In the genomic region with DNA sequence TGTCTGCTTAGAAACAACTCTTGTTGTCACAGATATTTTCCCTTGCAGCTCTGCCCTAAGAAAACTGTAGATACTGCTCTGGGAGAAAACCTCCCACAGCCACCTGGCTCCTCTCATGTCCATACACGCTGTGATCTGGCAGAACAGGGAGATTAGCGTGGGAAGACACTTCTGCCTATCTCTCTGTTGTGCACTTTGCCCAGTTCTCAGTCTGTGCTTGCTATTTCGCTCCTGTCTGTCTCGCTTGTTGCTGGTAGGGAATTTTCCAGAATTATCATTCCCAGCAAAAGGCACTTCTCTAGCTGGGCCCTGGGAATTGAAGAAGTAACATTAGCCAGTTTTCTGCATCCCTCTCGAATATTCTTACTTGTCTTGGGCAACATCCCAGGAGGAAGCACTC, we compare ENCODE assay signal across 14 cellular contexts. TPM values are rescaled to one million over a fixed set of nuclear protein-coding genes. Genes with fewer than 3 reads are reported as not detected.
DNase-seq lines count a peak whose midpoint lies in the region; ATAC-seq and TF ChIP-seq lines count a peak whose summit lies in the region.
"Had no signal": no experiment of that assay in that cellular context is flagged by ENCODE, and none has a peak within 500 bp of the region (broad histone marks: within the 10 kb centered on the region; RNA-seq: fewer than 3 reads in every experiment).

No MANE protein-coding gene starts in this region.

- H3K27me3 Mint-ChIP-seq in activated CD8-positive, alpha-beta T cell treated with anti-CD3 and anti-CD28 coated beads, Interleukin-2, amount 10 ng/mL, durations not matched to agents 7 days and 5 days (ENCODE audit: low read depth) = peaks cover 36% of the 10 kb centered on the region
- H3K27me3 Mint-ChIP-seq in activated naive CD4-positive, alpha-beta T cell treated with anti-CD3 and anti-CD28 coated beads, Interleukin-2, amount 10 ng/mL, durations not matched to agents 7 days and 5 days = peaks cover 28% of the 10 kb centered on the region

- ATAC-seq in left lung = peak; percentile 11
- no peak for ATAC-seq in activated CD8-positive, alpha-beta T cell treated with anti-CD3 and anti-CD28 coated beads, Interleukin-2, amount 10 ng/mL, durations not matched to agents 7 days and 5 days
- ATAC-seq: GM23338, SK-N-SH treated with all-trans-retinoic acid at 6 μM for 48 hours had no signal

- H3K27ac ChIP-seq in cingulate gyrus (ENCODE audit: low read depth, low read length) (peak overlapping the region; percentile 69), left lung (no peak overlapping the region), spleen (peak overlapping the region in 5 of 8 donors; percentile 9 to 43 (median 12))
- H3K27ac ChIP-seq: BLaER1 treated with 17β-estradiol and CSF1 and Interleukin-3, amounts not matched to agents 10 nM and 100 nM had no signal

- H3K36me3 ChIP-seq in left lung = no peaks in the 10 kb centered on the region
- H3K36me3 ChIP-seq in spleen = no peaks in the 10 kb centered on the region
- H3K36me3 ChIP-seq: BLaER1 treated with 17β-estradiol and CSF1 and Interleukin-3, amounts not matched to agents 10 nM and 100 nM had no signal

- no peaks in the 10 kb centered on the region for H3K36me3 Mint-ChIP-seq in activated CD8-positive, alpha-beta T cell treated with anti-CD3 and anti-CD28 coated beads, Interleukin-2, amount 10 ng/mL, durations not matched to agents 7 days and 5 days (ENCODE audit: low read depth)
- no peaks in the 10 kb centered on the region for H3K36me3 Mint-ChIP-seq in activated naive CD4-positive, alpha-beta T cell treated with anti-CD3 and anti-CD28 coated beads, Interleukin-2, amount 10 ng/mL, durations not matched to agents 7 days and 5 days

- no peak overlapping the region for H3K27ac Mint-ChIP-seq in activated CD8-positive, alpha-beta T cell treated with anti-CD3 and anti-CD28 coated beads, Interleukin-2, amount 10 ng/mL, durations not matched to agents 7 days and 5 days
- H3K27ac Mint-ChIP-seq in activated naive CD4-positive, alpha-beta T cell treated with anti-CD3 and anti-CD28 coated beads, Interleukin-2, amount 10 ng/mL, durations not matched to agents 7 days and 5 days = no peak overlapping the region
- H3K27ac Mint-ChIP-seq: GM23338 had no signal

- WGBS in spleen, 5 donors = 62 to 75% (median 70%) methylated on average over 5 of the region's 5 CpGs

- CTCF ChIA-PET in activated CD8-positive, alpha-beta T cell treated with anti-CD3 and anti-CD28 coated beads, Interleukin-2, amount 10 ng/mL, durations not matched to agents 7 days and 5 days (lab: Charles Lee) = no interaction called here
- CTCF ChIA-PET in activated naive CD4-positive, alpha-beta T cell treated with anti-CD3 and anti-CD28 coated beads, Interleukin-2, amount 10 ng/mL, durations not matched to agents 7 days and 5 days (lab: Charles Lee) = no interaction called here

- H3K27me3 ChIP-seq in left lung = peaks cover 4 to 9% of the 10 kb centered on the region in 2 donors
- no peaks in the 10 kb centered on the region for H3K27me3 ChIP-seq in spleen (replicated peaks in 1 of 7)

- no peaks in the 10 kb centered on the region for H3K4me1 ChIP-seq in left lung
- peaks cover 0 to 6% (median 0%) of the 10 kb centered on the region in 6 donors for H3K4me1 ChIP-seq in spleen

- no peak for TF ChIP-seq POLR2A in spleen (IDR thresholded peaks at IDR 0.05)

- POLR2A ChIA-PET in activated CD8-positive, alpha-beta T cell treated with anti-CD3 and anti-CD28 coated beads, Interleukin-2, amount 10 ng/mL, durations not matched to agents 7 days and 5 days (lab: Charles Lee) = interaction anchor here (0.6 kb wide), 1 partner anchor 119 kb away, joined by 3 read pairs; no protein-coding TSS in a partner anchor

- H3K4me3 ChIP-seq in left lung = no peak overlapping the region
- no peak overlapping the region for H3K4me3 ChIP-seq in spleen
- H3K4me3 ChIP-seq: BLaER1 treated with 17β-estradiol and CSF1 and Interleukin-3, amounts not matched to agents 10 nM and 100 nM; GM23338; lung had no signal

- no peaks in the 10 kb centered on the region for H3K4me1 Mint-ChIP-seq in activated CD8-positive, alpha-beta T cell treated with anti-CD3 and anti-CD28 coated beads, Interleukin-2, amount 10 ng/mL, durations not matched to agents 7 days and 5 days (ENCODE audit: low read depth)
- no peaks in the 10 kb centered on the region for H3K4me1 Mint-ChIP-seq in activated naive CD4-positive, alpha-beta T cell treated with anti-CD3 and anti-CD28 coated beads, Interleukin-2, amount 10 ng/mL, durations not matched to agents 7 days and 5 days
- H3K4me1 Mint-ChIP-seq: GM23338 had no signal

- no peaks in the 10 kb centered on the region for H3K9me3 ChIP-seq in left lung
- H3K9me3 ChIP-seq in spleen = no peaks in the 10 kb centered on the region
- H3K9me3 ChIP-seq: BLaER1 treated with 17β-estradiol and CSF1 and Interleukin-3, amounts not matched to agents 10 nM and 100 nM had no signal

- no peaks in the 10 kb centered on the region for H3K9me3 Mint-ChIP-seq in activated CD8-positive, alpha-beta T cell treated with anti-CD3 and anti-CD28 coated beads, Interleukin-2, amount 10 ng/mL, durations not matched to agents 7 days and 5 days (ENCODE audit: insufficient read depth)
- H3K9me3 Mint-ChIP-seq in activated naive CD4-positive, alpha-beta T cell treated with anti-CD3 and anti-CD28 coated beads, Interleukin-2, amount 10 ng/mL, durations not matched to agents 7 days and 5 days = no peaks in the 10 kb centered on the region
- H3K9me3 Mint-ChIP-seq: GM23338 had no signal

- intact Hi-C loops in left lung (cut with DNase I) (no loop called here), spleen (cut with DNase I; ENCODE audit: low total_unique reads) (no loop called here)

- no peak overlapping the region for H3K4me3 Mint-ChIP-seq in activated CD8-positive, alpha-beta T cell treated with anti-CD3 and anti-CD28 coated beads, Interleukin-2, amount 10 ng/mL, durations not matched to agents 7 days and 5 days
- H3K4me3 Mint-ChIP-seq in activated naive CD4-positive, alpha-beta T cell treated with anti-CD3 and anti-CD28 coated beads, Interleukin-2, amount 10 ng/mL, durations not matched to agents 7 days and 5 days = no peak overlapping the region
- H3K4me3 Mint-ChIP-seq: GM23338 had no signal

- no peak for TF ChIP-seq CTCF in left lung (IDR thresholded peaks at IDR 0.05)
- no peak for TF ChIP-seq CTCF in spleen (IDR thresholded peaks at IDR 0.05 in 8 of 11, conservative IDR thresholded peaks at IDR 0.05 in 3 of 11)

- peak; percentile 85 for DNase-seq in NCI-H2171 treated with DMSO at 0.1 percent for 48 hours (lab: John Stamatoyannopoulos, UW)
- no peak for DNase-seq in left lung
- DNase-seq in spleen = no peak
- DNase-seq in activated CD8-positive, alpha-beta T cell treated with anti-CD3 and anti-CD28 coated beads, Interleukin-2, amount 10 ng/mL, durations not matched to agents 7 days and 5 days = no peak
- DNase-seq in activated naive CD4-positive, alpha-beta T cell treated with anti-CD3 and anti-CD28 coated beads, Interleukin-2, amount 10 ng/mL, durations not matched to agents 7 days and 5 days = no peak
- DNase-seq in SHP77 treated with DMSO at 0.1 percent for 48 hours (lab: John Stamatoyannopoulos, UW) = no peak
- DNase-seq: activated gamma-delta T cell treated with Interleukin-2 at 50 U/mL for 16 hours; NCI-H2081; stimulated activated CD4-positive, alpha-beta T cell treated with anti-CD3 and anti-CD28 coated beads, Interleukin-2, amount 100 ng/mL, for 24 hours had no signal

RNA-seq across cellular contexts. Expression of a gene that starts 8.1 kb away (rescaled TPM):
- total RNA-seq in left lung (1 to 10 TPM; 5.4 to 6.8 TPM), spleen (10 to 100 TPM; 33.4 to 69.4 (median 41.0) TPM)
- 10 to 100 TPM; 19.3 to 37.2 (median 33.0) TPM for polyA plus RNA-seq in spleen
- total RNA-seq in activated CD8-positive, alpha-beta T cell treated with anti-CD3 and anti-CD28 coated beads, Interleukin-2, amount 10 ng/mL, durations not matched to agents 7 days and 5 days = 1 to 10 TPM; 1.5 to 1.6 TPM

Comparison
In these comparisons a context has a peak if more than half of its experiments do, and no peak if none do; other contexts are left out.
1. H3K27ac ChIP-seq: peak in cingulate gyrus (single experiment) and spleen (5 of 8); none in left lung (0 of 2).
2. RNA of a gene that starts 8.1 kb away (total RNA-seq): 33.4 to 69.4 TPM in spleen; 5.4 to 6.8 TPM in left lung and 1.5 to 1.6 TPM in activated CD8-positive, alpha-beta T cell treated with anti-CD3 and anti-CD28 coated beads, Interleukin-2, amount 10 ng/mL, durations not matched to agents 7 days and 5 days; every median in the first group is over 4 times any median in the second.